In genomic region chr19:48738557-48739399, GRCh38 we compare ENCODE assay signal across 8 cellular contexts. TPM values are rescaled to one million over a fixed set of nuclear protein-coding genes. Genes with fewer than 3 reads are reported as not detected.
DNase-seq lines count a peak whose midpoint lies in the region; ATAC-seq lines count a peak whose summit lies in the region.

No MANE protein-coding gene starts in this region.

- H3K36me3 ChIP-seq in ACC112 (ENCODE audit: insufficient read depth, low read length): no peaks in the 10 kb centered on the region

- H3K27ac Mint-ChIP-seq in activated CD8-positive, alpha-beta T cell treated with anti-CD3 and anti-CD28 coated beads, Interleukin-2, amount 10 ng/mL, durations not matched to agents 7 days and 5 days: no peak overlapping the region

- H3K9me3 Mint-ChIP-seq in activated CD8-positive, alpha-beta T cell treated with anti-CD3 and anti-CD28 coated beads, Interleukin-2, amount 10 ng/mL, durations not matched to agents 7 days and 5 days (ENCODE audit: insufficient read depth): no peaks in the 10 kb centered on the region

- H3K4me1 Mint-ChIP-seq in activated CD8-positive, alpha-beta T cell treated with anti-CD3 and anti-CD28 coated beads, Interleukin-2, amount 10 ng/mL, durations not matched to agents 7 days and 5 days (ENCODE audit: low read depth): peaks cover 29% of the 10 kb centered on the region

- CTCF ChIA-PET in activated CD8-positive, alpha-beta T cell treated with anti-CD3 and anti-CD28 coated beads, Interleukin-2, amount 10 ng/mL, durations not matched to agents 7 days and 5 days (lab: Charles Lee): interaction anchor here (0.9 to 2.9 kb wide), 9 partner anchors 9 to 259 kb away, joined by 3 to 18 read pairs (median 5); partner anchors contain the start of genes BAX and CA11

- DNase-seq in NCI-H774 (lab: John Stamatoyannopoulos, UW): peak; percentile 92
- DNase-seq in activated CD8-positive, alpha-beta T cell treated with anti-CD3 and anti-CD28 coated beads, Interleukin-2, amount 10 ng/mL, durations not matched to agents 7 days and 5 days: peak; percentile 94
- DNase-seq in effector CD4-positive, alpha-beta T cell: peak; percentile 86
- peak; percentile 93 to 97 for DNase-seq in lung microvascular endothelial cell (ENCODE audit: low read depth in 2 of 2)
- DNase-seq in stimulated activated CD4-positive, alpha-beta T cell treated with anti-CD3 and anti-CD28 coated beads, TNF-alpha, amount 100 ng/mL, for 1 hour (ENCODE audit: low read depth in 3 of 3, low spot score in 1 of 3): peak; percentile 86 to 94 (median 88)

- no peaks in the 10 kb centered on the region; the same call in 1 of the 2 replicates for H3K27me3 ChIP-seq in ACC112 (ENCODE audit: insufficient read depth, low read length)

- H3K4me3 ChIP-seq in ACC112 (ENCODE audit: low read depth, low read length): peak overlapping the region; percentile 67

- peak overlapping the region; percentile 34 for H3K4me3 Mint-ChIP-seq in activated CD8-positive, alpha-beta T cell treated with anti-CD3 and anti-CD28 coated beads, Interleukin-2, amount 10 ng/mL, durations not matched to agents 7 days and 5 days

- H3K36me3 Mint-ChIP-seq in activated CD8-positive, alpha-beta T cell treated with anti-CD3 and anti-CD28 coated beads, Interleukin-2, amount 10 ng/mL, durations not matched to agents 7 days and 5 days (ENCODE audit: low read depth): no peaks in the 10 kb centered on the region

- POLR2A ChIA-PET in activated CD8-positive, alpha-beta T cell treated with anti-CD3 and anti-CD28 coated beads, Interleukin-2, amount 10 ng/mL, durations not matched to agents 7 days and 5 days (lab: Charles Lee): interaction anchor here (0.7 to 2.3 kb wide), 2 partner anchors 11 to 18 kb away, joined by 3 to 6 read pairs; no protein-coding TSS in a partner anchor

- H3K27ac ChIP-seq in ACC112 (ENCODE audit: low read depth, low read length): no peak overlapping the region

- H3K4me1 ChIP-seq in ACC112 (ENCODE audit: control insufficient read depth, insufficient read depth, low read length, unreplicated experiment): no peaks in the 10 kb centered on the region

- ATAC-seq in GM19023 (IDR thresholded peaks at IDR 0.05; ENCODE audit: unreplicated experiment): peak; percentile 82
- peak; percentile 76 for ATAC-seq in HG03565 (IDR thresholded peaks at IDR 0.05; ENCODE audit: unreplicated experiment)
- peak; percentile 98 for ATAC-seq in activated CD8-positive, alpha-beta T cell treated with anti-CD3 and anti-CD28 coated beads, Interleukin-2, amount 10 ng/mL, durations not matched to agents 7 days and 5 days

- peaks cover 14% of the 10 kb centered on the region for H3K27me3 Mint-ChIP-seq in activated CD8-positive, alpha-beta T cell treated with anti-CD3 and anti-CD28 coated beads, Interleukin-2, amount 10 ng/mL, durations not matched to agents 7 days and 5 days (ENCODE audit: low read depth)

- H2AFZ ChIP-seq in ACC112 (ENCODE audit: low read length, unreplicated experiment): peak overlapping the region; percentile 68

- no peaks in the 10 kb centered on the region for H3K79me2 ChIP-seq in ACC112 (ENCODE audit: control insufficient read depth, insufficient read depth, low read length, unreplicated experiment)

RNA-seq across cellular contexts. Expression of gene RASIP1, which starts 1.6 kb away (rescaled TPM):
- under 1 TPM; 0.26 to 0.42 TPM for total RNA-seq in activated CD8-positive, alpha-beta T cell treated with anti-CD3 and anti-CD28 coated beads, Interleukin-2, amount 10 ng/mL, durations not matched to agents 7 days and 5 days
- total RNA-seq in lung microvascular endothelial cell: 51.4 and 74.0 TPM in 2 replicates

RNA-seq across cellular contexts. Expression of gene IZUMO1, which starts 7.9 kb away (rescaled TPM):
- not detected for total RNA-seq in activated CD8-positive, alpha-beta T cell treated with anti-CD3 and anti-CD28 coated beads, Interleukin-2, amount 10 ng/mL, durations not matched to agents 7 days and 5 days
- total RNA-seq in lung microvascular endothelial cell: 0.20 and 0.22 TPM in 2 replicates

RNA-seq across cellular contexts. Expression of gene FUT1, which starts 13.7 kb away (rescaled TPM):
- under 1 TPM; 0.16 to 0.26 TPM for total RNA-seq in activated CD8-positive, alpha-beta T cell treated with anti-CD3 and anti-CD28 coated beads, Interleukin-2, amount 10 ng/mL, durations not matched to agents 7 days and 5 days
- 4.8 and 8.3 TPM in 2 replicates for total RNA-seq in lung microvascular endothelial cell

RNA-seq across cellular contexts. Expression of gene FGF21, which starts 16.5 kb away (rescaled TPM):
- total RNA-seq in activated CD8-positive, alpha-beta T cell treated with anti-CD3 and anti-CD28 coated beads, Interleukin-2, amount 10 ng/mL, durations not matched to agents 7 days and 5 days: not detected
- total RNA-seq in lung microvascular endothelial cell: under 0.01 TPM in 1 of 2 replicates, not detected in the other

RNA-seq across cellular contexts. Expression of gene MAMSTR, which starts 19.3 kb away (rescaled TPM):
- total RNA-seq in activated CD8-positive, alpha-beta T cell treated with anti-CD3 and anti-CD28 coated beads, Interleukin-2, amount 10 ng/mL, durations not matched to agents 7 days and 5 days: 1 to 10 TPM in 1 of 2 experiments, under 1 TPM in 1; 0.79 to 1.3 TPM
- total RNA-seq in lung microvascular endothelial cell: under 0.01 and 0.22 TPM in 2 replicates

Comparison
In these comparisons a context has a peak if more than half of its experiments do, and no peak if none do; other contexts are left out.
1. RNA of gene RASIP1, which starts 1.6 kb away (total RNA-seq): 51.4 to 74.0 TPM in lung microvascular endothelial cell; 0.26 to 0.42 TPM in activated CD8-positive, alpha-beta T cell treated with anti-CD3 and anti-CD28 coated beads, Interleukin-2, amount 10 ng/mL, durations not matched to agents 7 days and 5 days; every median in the first group is over 10 times any median in the second.
2. Peak in every context shown above with its lines, with median percentiles within 50 percentile points of each other: ATAC-seq and DNase-seq.